23 cellular contexts compared by ENCODE assay signal in genomic region chr3:21185816-21186314, GRCh38.
"Had no signal": no experiment of that assay in that cellular context is flagged by ENCODE, and none has a peak within 500 bp of the region (broad histone marks: within the 10 kb centered on the region; RNA-seq: fewer than 3 reads in every experiment).

No MANE protein-coding gene starts in this region.

- ATAC-seq: Panc1, PC-3 had no signal

- DNase-seq: Karpas-422, KG1, MG63, NCI-H1092, NCI-H1105 treated with DMSO at 0.1 percent for 48 hours, NCI-H1417 treated with DMSO at 0.1 percent for 48 hours, NCI-H146, NCI-H1694 treated with DMSO at 0.1 percent for 48 hours, NCI-H1930, NCI-H2081, NCI-H2107, NCI-H2227 treated with DMSO at 0.1 percent for 48 hours, NCI-H524, NCI-H526 treated with DMSO at 0.1 percent for 48 hours, NCI-H748 treated with DMSO at 0.1 percent for 48 hours, PC-3, SHP77, SK-N-SH, SW 1271 had no signal

- FAIRE-seq: HTR-8/SVneo had no signal

- H3K4me2 ChIP-seq: SK-N-SH had no signal

- H3K36me3 ChIP-seq: MG63 had no signal

- H3K9ac ChIP-seq: SK-N-SH had no signal

- H3K9me3 ChIP-seq: MG63, SK-N-SH had no signal

- H3K27me3 ChIP-seq: MG63 had no signal

- H3K4me3 ChIP-seq: MG63 had no signal

- H3K27ac ChIP-seq: HL-60, RWPE1 had no signal
